ENCODE assay signal across 15 cellular contexts in the genomic region with DNA sequence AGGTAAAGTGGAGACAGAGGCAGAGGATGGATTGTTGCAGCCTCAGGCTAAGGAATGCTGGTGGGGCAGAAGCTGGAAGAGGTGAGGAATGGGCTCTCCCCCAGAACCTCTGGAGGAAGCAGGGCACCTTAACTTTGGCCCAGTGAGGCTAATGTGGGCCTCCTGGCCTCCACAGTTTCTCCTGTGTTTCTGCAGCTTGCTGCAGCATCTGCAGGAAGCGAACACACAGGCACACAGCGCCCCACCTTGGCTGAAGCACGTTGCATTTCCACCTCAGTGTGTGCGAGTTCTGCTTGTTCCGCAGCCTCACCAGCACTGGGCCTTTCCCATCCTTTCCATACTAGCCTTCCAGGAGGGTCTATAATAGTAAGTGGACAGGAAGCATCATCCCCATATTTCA. TPM values are rescaled to one million over a fixed set of nuclear protein-coding genes. Genes with fewer than 3 reads are reported as not detected.
A peak's percentile ranks its signal among the peaks of the same experiment; 100 is the strongest.
DNase-seq lines count a peak whose midpoint lies in the region; ATAC-seq and TF ChIP-seq lines count a peak whose summit lies in the region.
"Had no signal": no experiment of that assay in that cellular context is flagged by ENCODE, and none has a peak within 500 bp of the region (broad histone marks: within the 10 kb centered on the region; RNA-seq: fewer than 3 reads in every experiment).

No MANE protein-coding gene starts in this region.

- no peak overlapping the region for H3K27ac ChIP-seq in 22Rv1
- no peak overlapping the region for H3K27ac ChIP-seq in stomach
- H3K27ac ChIP-seq: hepatocyte, VCaP had no signal

- no peak for TF ChIP-seq EP300 in stomach (IDR thresholded peaks at IDR 0.05)

- peak; percentile 25 for TF ChIP-seq CTCF in 22Rv1 (IDR thresholded peaks at IDR 0.05)
- peak; percentile 17 for TF ChIP-seq CTCF in GM12865 (IDR thresholded peaks at IDR 0.05; ENCODE audit: insufficient read depth, low read depth, low read length, missing control alignments)
- TF ChIP-seq CTCF in stomach (IDR thresholded peaks at IDR 0.05) = no peak

- H3K27me3 ChIP-seq in stomach = no peaks in the 10 kb centered on the region
- H3K27me3 ChIP-seq: hepatocyte had no signal

- peak; percentile 8 for DNase-seq in GM12865 (ENCODE audit: low read depth)
- DNase-seq in NCI-H69 (lab: John Stamatoyannopoulos, UW) = peak; percentile 40
- peak; percentile 24 for DNase-seq in dermis blood vessel endothelial cell
- DNase-seq in HT-29 (ENCODE audit: low spot score) = no peak
- DNase-seq in stomach = no peak
- no peak for DNase-seq in NOMO-1 treated with dmso at 0.1 percent for 144 hours (lab: John Stamatoyannopoulos, UW; ENCODE audit: unreplicated experiment)
- DNase-seq: activated CD8-positive, alpha-beta memory T cell treated with anti-CD3 and anti-CD28 coated beads, Interleukin-2, amount 10 ng/mL, durations not matched to agents 7 days and 5 days; AML-193; MV-4-11; OCI-M1; stimulated activated naive CD8-positive, alpha-beta T cell treated with anti-CD3 and anti-CD28 coated beads, Interleukin-15, Interleukin-2, amounts not matched to agents 100 U/mL and 50 U/mL, for 24 hours had no signal

- H3K4me3 ChIP-seq in GM12865 (ENCODE audit: low read depth, low read length) (no peak overlapping the region), stomach (no peak overlapping the region)
- H3K4me3 ChIP-seq: hepatocyte had no signal

- no peak for TF ChIP-seq POLR2A in stomach (IDR thresholded peaks at IDR 0.05)

- H3K9me3 ChIP-seq in stomach = no peaks in the 10 kb centered on the region

- intact Hi-C loops in stomach (cut with DNase I; ENCODE audit: low total_unique reads) = no loop called here

- 70 to 76% (median 72%) methylated on average over 5 of the region's 5 CpGs for WGBS in stomach, 5 donors

- H3K4me1 ChIP-seq in stomach = no peaks in the 10 kb centered on the region

- H3K36me3 ChIP-seq in stomach = no peaks in the 10 kb centered on the region

- ATAC-seq in GM21447 (IDR thresholded peaks at IDR 0.05; ENCODE audit: unreplicated experiment) = no peak
- ATAC-seq: activated CD8-positive, alpha-beta memory T cell treated with anti-CD3 and anti-CD28 coated beads, Interleukin-2, amount 10 ng/mL, durations not matched to agents 7 days and 5 days; stimulated activated naive CD8-positive, alpha-beta T cell treated with anti-CD3 and anti-CD28 coated beads, Interleukin-15, Interleukin-2, amounts not matched to agents 100 U/mL and 50 U/mL, for 24 hours had no signal

RNA-seq across cellular contexts. Expression of gene ASS1, which starts 27.2 kb away (rescaled TPM):
- 4.0 and 9.5 TPM in 2 replicates for total RNA-seq in dermis blood vessel endothelial cell
- 32.8 and 33.5 TPM in 2 replicates for total RNA-seq in HT-29 (2014; rRNA removed; shearing (Covaris generic))
- total RNA-seq in stomach = 10 to 100 TPM in 4 of 5 donors, 1 to 10 TPM in 1; 9.8 to 88.8 (median 51.9) TPM
- polyA plus RNA-seq in stomach = 100 to 1,000 TPM in 1 of 3 donors, 10 to 100 TPM in 2; 65.8 to 147 (median 94.4) TPM

Comparison
In these comparisons a context has a peak if more than half of its experiments do, and no peak if none do; other contexts are left out.
1. CTCF ChIP-seq: peak in 22Rv1 (single experiment) and GM12865 (single experiment); none in stomach (0 of 7).
2. DNase-seq: peak in GM12865 (single experiment), NCI-H69 (single experiment) and dermis blood vessel endothelial cell (single experiment); none in HT-29 (single experiment), stomach (single experiment) and NOMO-1 treated with dmso at 0.1 percent for 144 hours (single experiment).